Comparison of ENCODE assay signal across 28 cellular contexts in the genomic region with DNA sequence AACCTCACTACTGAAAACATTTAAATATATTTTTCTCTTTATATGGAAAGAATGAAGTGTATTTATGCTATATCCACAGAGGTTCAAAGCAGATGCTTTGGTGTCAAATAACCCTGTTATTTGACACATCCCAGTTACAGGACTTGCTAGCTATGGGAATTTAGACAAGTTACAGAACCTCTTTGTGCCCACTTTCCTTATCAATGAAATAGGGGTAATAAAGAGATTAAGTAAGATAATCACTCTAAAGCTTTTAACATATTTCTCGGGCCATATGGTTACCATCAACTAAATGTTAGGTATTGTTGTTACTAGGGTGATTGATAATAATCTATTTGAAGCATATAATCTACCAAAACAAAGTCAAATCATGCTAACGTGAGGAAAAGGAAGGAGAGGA.
"Had no signal": no experiment of that assay in that cellular context is flagged by ENCODE, and none has a peak within 500 bp of the region (broad histone marks: within the 10 kb centered on the region; RNA-seq: fewer than 3 reads in every experiment).

No MANE protein-coding gene starts in this region.

- ATAC-seq: activated CD4-positive, CD25-positive, alpha-beta regulatory T cell treated with anti-CD3 and anti-CD28 coated beads, Interleukin-2, amount 50 U/mL, for 24 hours; effector memory CD8-positive, alpha-beta T cell; gastrocnemius medialis; natural killer cell; psoas muscle; stimulated activated naive B cell treated with anti-CD40 and anti-IgM and Interleukin-4, amounts not matched to agents 10 μg/mL and 1 μg/mL and 100 μg/mL, for 72 hours had no signal

- H3K27me3 ChIP-seq: adrenal gland, brain microvascular endothelial cell, gastrocnemius medialis, neural progenitor cell, sigmoid colon, stomach, tibial artery had no signal

- H3K4me1 ChIP-seq: adrenal gland, gastrocnemius medialis, neural progenitor cell, parathyroid adenoma, psoas muscle, sigmoid colon, stomach, tibial artery had no signal

- H2AFZ ChIP-seq: neural progenitor cell, parathyroid adenoma had no signal

- H3K4me3 ChIP-seq: adrenal gland, gastrocnemius medialis, neural progenitor cell, psoas muscle, sigmoid colon, stomach, tibial artery had no signal

- DNase-seq: activated CD4-positive, alpha-beta T cell treated with anti-CD3 and anti-CD28 coated beads for 48 hours; activated CD4-positive, alpha-beta T cell treated with anti-CD3 and anti-CD28 coated beads, Interleukin-2, amount 50 U/mL, for 48 hours; activated CD8-positive, alpha-beta memory T cell treated with anti-CD3 and anti-CD28 coated beads for 24 hours; activated effector memory CD4-positive, alpha-beta T cell treated with anti-CD3 and anti-CD28 coated beads, Interleukin-2, amount 50 U/mL, for 16 hours; activated naive CD4-positive, alpha-beta T cell treated with anti-CD3 and anti-CD28 coated beads for 36 hours; activated naive CD8-positive, alpha-beta T cell treated with anti-CD3 and anti-CD28 coated beads for 36 hours; adrenal gland; brain microvascular endothelial cell; cortex of kidney; effector memory CD8-positive, alpha-beta T cell; erythroblast; gastrocnemius medialis; glutamatergic neuron; hippocampal formation; natural killer cell; occipital lobe; psoas muscle; sigmoid colon; stimulated activated CD4-positive, alpha-beta T cell treated with anti-CD3 and anti-CD28 coated beads, Interleukin-1b, Interleukin-23, amount 100 ng/mL, for 48 hours; stimulated activated CD4-positive, alpha-beta T cell treated with anti-CD3 and anti-CD28 coated beads, Interleukin-4, amount 100 ng/mL, for 4 hours; stimulated activated naive B cell treated with anti-CD40 and anti-IgM and Interleukin-4, amounts not matched to agents 10 μg/mL and 1 μg/mL and 100 μg/mL, for 72 hours; stomach; T1000; tibial artery; WERI-Rb-1 had no signal

- H3K27ac ChIP-seq: adrenal gland, brain microvascular endothelial cell, gastrocnemius medialis, neural progenitor cell, parathyroid adenoma, psoas muscle, sigmoid colon, stomach, tibial artery, WERI-Rb-1 had no signal

- H3K36me3 ChIP-seq: adrenal gland, brain microvascular endothelial cell, gastrocnemius medialis, neural progenitor cell, sigmoid colon, stomach, tibial artery, WERI-Rb-1 had no signal

- H3K9me3 ChIP-seq: adrenal gland, gastrocnemius medialis, psoas muscle, sigmoid colon, stomach, tibial artery had no signal

- H3K79me2 ChIP-seq: parathyroid adenoma had no signal

- H3K4me2 ChIP-seq: neural progenitor cell had no signal

- H3K9ac ChIP-seq: neural progenitor cell, parathyroid adenoma had no signal
